2 cellular contexts compared by ENCODE assay signal in genomic region chr1:55420866-55421265, GRCh38.
TF ChIP-seq lines count a peak whose summit lies in the region.

No MANE protein-coding gene starts in this region.

TF ChIP-seq in A549, 52 proteins besides CTCF, POLR2A, EP300 and RAD21 (continued from another document):
- TF ChIP-seq HMGXB4 (CRISPR knock-in tag; IDR thresholded peaks at IDR 0.05; ENCODE audit: borderline replicate concordance) (no peak), HDAC2 (IDR thresholded peaks at IDR 0.05) (no peak), GATA3 (IDR thresholded peaks at IDR 0.05; ENCODE audit: borderline replicate concordance) (no peak)

TF ChIP-seq in HCT116, 20 proteins besides CTCF, POLR2A, EP300 and RAD21 (continued from another document):
- TF ChIP-seq REST (IDR thresholded peaks at IDR 0.05; ENCODE audit: low read depth) (no peak), CEBPB (IDR thresholded peaks at IDR 0.05; ENCODE audit: low read depth) (no peak), MAX (IDR thresholded peaks at IDR 0.05) (no peak), ZBTB33 (IDR thresholded peaks at IDR 0.05; ENCODE audit: extremely low read depth, insufficient replicate concordance, low read length) (no peak), POLR2AphosphoS5 (IDR thresholded peaks at IDR 0.05; ENCODE audit: low read depth, low read length) (no peak), CBX3 (IDR thresholded peaks at IDR 0.05; ENCODE audit: low read depth) (no peak), FOSL1 (IDR thresholded peaks at IDR 0.05; ENCODE audit: low read depth) (no peak), EGR1 (IDR thresholded peaks at IDR 0.05; ENCODE audit: low read depth) (no peak)
